In the genomic region with DNA sequence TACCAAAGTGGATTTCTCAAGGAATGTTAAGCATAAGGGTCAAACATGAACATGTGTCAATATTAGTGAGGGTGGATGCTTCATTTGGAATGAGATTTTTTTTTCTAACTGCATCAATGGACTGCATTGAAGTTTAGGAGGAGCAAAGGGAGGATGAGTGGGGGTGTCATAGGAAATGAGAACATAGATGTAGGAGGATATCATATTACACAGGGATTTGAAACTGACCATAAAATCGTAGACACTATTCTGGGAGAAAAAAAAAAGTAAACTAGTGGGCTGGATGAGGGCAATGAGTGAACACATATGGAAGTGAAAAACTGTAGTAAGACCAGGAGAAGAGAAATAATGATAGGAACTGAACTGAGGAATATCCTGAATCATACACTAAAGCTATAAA, we compare ENCODE assay signal across 1 cellular context.
TF ChIP-seq lines count a peak whose summit lies in the region.

No MANE protein-coding gene starts in this region.

TF ChIP-seq in GM23338, 12 proteins besides CTCF, POLR2A, EP300 and RAD21:
- TF ChIP-seq, protein P1, sequence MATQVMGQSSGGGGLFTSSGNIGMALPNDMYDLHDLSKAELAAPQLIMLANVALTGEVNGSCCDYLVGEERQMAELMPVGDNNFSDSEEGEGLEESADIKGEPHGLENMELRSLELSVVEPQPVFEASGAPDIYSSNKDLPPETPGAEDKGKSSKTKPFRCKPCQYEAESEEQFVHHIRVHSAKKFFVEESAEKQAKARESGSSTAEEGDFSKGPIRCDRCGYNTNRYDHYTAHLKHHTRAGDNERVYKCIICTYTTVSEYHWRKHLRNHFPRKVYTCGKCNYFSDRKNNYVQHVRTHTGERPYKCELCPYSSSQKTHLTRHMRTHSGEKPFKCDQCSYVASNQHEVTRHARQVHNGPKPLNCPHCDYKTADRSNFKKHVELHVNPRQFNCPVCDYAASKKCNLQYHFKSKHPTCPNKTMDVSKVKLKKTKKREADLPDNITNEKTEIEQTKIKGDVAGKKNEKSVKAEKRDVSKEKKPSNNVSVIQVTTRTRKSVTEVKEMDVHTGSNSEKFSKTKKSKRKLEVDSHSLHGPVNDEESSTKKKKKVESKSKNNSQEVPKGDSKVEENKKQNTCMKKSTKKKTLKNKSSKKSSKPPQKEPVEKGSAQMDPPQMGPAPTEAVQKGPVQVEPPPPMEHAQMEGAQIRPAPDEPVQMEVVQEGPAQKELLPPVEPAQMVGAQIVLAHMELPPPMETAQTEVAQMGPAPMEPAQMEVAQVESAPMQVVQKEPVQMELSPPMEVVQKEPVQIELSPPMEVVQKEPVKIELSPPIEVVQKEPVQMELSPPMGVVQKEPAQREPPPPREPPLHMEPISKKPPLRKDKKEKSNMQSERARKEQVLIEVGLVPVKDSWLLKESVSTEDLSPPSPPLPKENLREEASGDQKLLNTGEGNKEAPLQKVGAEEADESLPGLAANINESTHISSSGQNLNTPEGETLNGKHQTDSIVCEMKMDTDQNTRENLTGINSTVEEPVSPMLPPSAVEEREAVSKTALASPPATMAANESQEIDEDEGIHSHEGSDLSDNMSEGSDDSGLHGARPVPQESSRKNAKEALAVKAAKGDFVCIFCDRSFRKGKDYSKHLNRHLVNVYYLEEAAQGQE (IDR thresholded peaks at IDR 0.05; ENCODE audit: unreplicated experiment) = no peak
- TF ChIP-seq EZH2 (IDR thresholded peaks at IDR 0.05; ENCODE audit: low read depth, unreplicated experiment) (no peak), STAT1 (IDR thresholded peaks at IDR 0.05; ENCODE audit: unreplicated experiment) (no peak), ZNF114 (CRISPR knock-in tag; IDR thresholded peaks at IDR 0.05) (no peak)
- TF ChIP-seq, protein P2, sequence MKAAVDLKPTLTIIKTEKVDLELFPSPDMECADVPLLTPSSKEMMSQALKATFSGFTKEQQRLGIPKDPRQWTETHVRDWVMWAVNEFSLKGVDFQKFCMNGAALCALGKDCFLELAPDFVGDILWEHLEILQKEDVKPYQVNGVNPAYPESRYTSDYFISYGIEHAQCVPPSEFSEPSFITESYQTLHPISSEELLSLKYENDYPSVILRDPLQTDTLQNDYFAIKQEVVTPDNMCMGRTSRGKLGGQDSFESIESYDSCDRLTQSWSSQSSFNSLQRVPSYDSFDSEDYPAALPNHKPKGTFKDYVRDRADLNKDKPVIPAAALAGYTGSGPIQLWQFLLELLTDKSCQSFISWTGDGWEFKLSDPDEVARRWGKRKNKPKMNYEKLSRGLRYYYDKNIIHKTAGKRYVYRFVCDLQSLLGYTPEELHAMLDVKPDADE (IDR thresholded peaks at IDR 0.05) = no peak
- TF ChIP-seq, protein P3, sequence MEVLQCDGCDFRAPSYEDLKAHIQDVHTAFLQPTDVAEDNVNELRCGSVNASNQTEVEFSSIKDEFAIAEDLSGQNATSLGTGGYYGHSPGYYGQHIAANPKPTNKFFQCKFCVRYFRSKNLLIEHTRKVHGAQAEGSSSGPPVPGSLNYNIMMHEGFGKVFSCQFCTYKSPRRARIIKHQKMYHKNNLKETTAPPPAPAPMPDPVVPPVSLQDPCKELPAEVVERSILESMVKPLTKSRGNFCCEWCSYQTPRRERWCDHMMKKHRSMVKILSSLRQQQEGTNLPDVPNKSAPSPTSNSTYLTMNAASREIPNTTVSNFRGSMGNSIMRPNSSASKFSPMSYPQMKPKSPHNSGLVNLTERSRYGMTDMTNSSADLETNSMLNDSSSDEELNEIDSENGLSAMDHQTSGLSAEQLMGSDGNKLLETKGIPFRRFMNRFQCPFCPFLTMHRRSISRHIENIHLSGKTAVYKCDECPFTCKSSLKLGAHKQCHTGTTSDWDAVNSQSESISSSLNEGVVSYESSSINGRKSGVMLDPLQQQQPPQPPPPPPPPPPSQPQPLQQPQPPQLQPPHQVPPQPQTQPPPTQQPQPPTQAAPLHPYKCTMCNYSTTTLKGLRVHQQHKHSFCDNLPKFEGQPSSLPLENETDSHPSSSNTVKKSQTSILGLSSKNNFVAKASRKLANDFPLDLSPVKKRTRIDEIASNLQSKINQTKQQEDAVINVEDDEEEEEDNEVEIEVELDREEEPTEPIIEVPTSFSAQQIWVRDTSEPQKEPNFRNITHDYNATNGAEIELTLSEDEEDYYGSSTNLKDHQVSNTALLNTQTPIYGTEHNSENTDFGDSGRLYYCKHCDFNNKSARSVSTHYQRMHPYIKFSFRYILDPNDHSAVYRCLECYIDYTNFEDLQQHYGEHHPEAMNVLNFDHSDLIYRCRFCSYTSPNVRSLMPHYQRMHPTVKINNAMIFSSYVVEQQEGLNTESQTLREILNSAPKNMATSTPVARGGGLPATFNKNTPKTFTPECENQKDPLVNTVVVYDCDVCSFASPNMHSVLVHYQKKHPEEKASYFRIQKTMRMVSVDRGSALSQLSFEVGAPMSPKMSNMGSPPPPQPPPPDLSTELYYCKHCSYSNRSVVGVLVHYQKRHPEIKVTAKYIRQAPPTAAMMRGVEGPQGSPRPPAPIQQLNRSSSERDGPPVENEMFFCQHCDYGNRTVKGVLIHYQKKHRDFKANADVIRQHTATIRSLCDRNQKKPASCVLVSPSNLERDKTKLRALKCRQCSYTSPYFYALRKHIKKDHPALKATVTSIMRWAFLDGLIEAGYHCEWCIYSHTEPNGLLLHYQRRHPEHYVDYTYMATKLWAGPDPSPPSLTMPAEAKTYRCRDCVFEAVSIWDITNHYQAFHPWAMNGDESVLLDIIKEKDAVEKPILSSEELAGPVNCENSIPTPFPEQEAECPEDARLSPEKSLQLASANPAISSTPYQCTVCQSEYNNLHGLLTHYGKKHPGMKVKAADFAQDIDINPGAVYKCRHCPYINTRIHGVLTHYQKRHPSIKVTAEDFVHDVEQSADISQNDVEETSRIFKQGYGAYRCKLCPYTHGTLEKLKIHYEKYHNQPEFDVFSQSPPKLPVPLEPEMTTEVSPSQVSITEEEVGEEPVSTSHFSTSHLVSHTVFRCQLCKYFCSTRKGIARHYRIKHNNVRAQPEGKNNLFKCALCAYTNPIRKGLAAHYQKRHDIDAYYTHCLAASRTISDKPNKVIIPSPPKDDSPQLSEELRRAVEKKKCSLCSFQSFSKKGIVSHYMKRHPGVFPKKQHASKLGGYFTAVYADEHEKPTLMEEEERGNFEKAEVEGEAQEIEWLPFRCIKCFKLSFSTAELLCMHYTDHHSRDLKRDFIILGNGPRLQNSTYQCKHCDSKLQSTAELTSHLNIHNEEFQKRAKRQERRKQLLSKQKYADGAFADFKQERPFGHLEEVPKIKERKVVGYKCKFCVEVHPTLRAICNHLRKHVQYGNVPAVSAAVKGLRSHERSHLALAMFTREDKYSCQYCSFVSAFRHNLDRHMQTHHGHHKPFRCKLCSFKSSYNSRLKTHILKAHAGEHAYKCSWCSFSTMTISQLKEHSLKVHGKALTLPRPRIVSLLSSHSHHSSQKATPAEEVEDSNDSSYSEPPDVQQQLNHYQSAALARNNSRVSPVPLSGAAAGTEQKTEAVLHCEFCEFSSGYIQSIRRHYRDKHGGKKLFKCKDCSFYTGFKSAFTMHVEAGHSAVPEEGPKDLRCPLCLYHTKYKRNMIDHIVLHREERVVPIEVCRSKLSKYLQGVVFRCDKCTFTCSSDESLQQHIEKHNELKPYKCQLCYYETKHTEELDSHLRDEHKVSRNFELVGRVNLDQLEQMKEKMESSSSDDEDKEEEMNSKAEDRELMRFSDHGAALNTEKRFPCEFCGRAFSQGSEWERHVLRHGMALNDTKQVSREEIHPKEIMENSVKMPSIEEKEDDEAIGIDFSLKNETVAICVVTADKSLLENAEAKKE (CRISPR knock-in tag; IDR thresholded peaks at IDR 0.05) = no peak
